ENCODE assay signal across 1 cellular context in genomic region chr18:56162316-56162715, GRCh38.
TF ChIP-seq lines count a peak whose summit lies in the region.

No MANE protein-coding gene starts in this region.

TF ChIP-seq in endothelial cell of umbilical vein, 7 proteins besides CTCF, POLR2A, EP300 and RAD21 (continued from another document):
- TF ChIP-seq FOS (IDR thresholded peaks at IDR 0.05; ENCODE audit: borderline replicate concordance, insufficient read depth, low read length) = no peak
TF ChIP-seq in endothelial cell of umbilical vein: peak in this region for 0.
